3 cellular contexts compared by ENCODE assay signal in the genomic region with DNA sequence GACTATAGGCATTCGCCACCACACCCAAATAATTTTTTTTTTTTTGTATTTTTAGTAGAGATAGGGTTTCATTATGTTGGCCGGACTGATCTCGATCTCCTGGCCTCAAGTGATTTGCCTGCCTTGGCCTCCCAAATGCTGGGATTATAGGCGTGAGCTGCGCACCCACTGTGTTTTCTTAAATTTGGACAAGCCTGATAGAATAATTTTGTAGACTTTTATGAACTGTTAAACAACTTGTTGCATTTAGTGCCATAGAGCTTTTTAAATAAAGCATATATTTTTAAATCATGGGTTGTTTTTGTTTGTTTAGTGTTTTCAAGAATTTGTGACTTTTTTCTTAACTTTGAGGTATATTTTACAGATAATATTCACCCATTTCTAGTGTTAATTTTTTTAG.
TF ChIP-seq lines count a peak whose summit lies in the region.

No MANE protein-coding gene starts in this region.

TF ChIP-seq in SK-N-SH, 30 proteins besides CTCF, POLR2A, EP300 and RAD21:
- TF ChIP-seq FOXM1 (IDR thresholded peaks at IDR 0.05; ENCODE audit: low read depth) (no peak), SMC3 (IDR thresholded peaks at IDR 0.05; ENCODE audit: low read depth, low read length) (no peak), GATA2 (CRISPR knock-in tag; IDR thresholded peaks at IDR 0.05) (no peak), TCF12 (IDR thresholded peaks at IDR 0.05) (no peak), ELF1 (IDR thresholded peaks at IDR 0.05) (no peak), RCOR1 (IDR thresholded peaks at IDR 0.05; ENCODE audit: low read length) (no peak), EZH2phosphoT487 (IDR thresholded peaks at IDR 0.05; ENCODE audit: borderline replicate concordance, low read depth) (no peak)
- TF ChIP-seq, protein P1, sequence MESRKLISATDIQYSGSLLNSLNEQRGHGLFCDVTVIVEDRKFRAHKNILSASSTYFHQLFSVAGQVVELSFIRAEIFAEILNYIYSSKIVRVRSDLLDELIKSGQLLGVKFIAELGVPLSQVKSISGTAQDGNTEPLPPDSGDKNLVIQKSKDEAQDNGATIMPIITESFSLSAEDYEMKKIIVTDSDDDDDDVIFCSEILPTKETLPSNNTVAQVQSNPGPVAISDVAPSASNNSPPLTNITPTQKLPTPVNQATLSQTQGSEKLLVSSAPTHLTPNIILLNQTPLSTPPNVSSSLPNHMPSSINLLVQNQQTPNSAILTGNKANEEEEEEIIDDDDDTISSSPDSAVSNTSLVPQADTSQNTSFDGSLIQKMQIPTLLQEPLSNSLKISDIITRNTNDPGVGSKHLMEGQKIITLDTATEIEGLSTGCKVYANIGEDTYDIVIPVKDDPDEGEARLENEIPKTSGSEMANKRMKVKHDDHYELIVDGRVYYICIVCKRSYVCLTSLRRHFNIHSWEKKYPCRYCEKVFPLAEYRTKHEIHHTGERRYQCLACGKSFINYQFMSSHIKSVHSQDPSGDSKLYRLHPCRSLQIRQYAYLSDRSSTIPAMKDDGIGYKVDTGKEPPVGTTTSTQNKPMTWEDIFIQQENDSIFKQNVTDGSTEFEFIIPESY (IDR thresholded peaks at IDR 0.05; ENCODE audit: borderline replicate concordance, low read depth) = no peak

TF ChIP-seq in SK-N-SH treated with all-trans-retinoic acid at 6 μM for 48 hours, 23 proteins besides CTCF, POLR2A, EP300 and RAD21:
- TF ChIP-seq ZC3H10 (CRISPR knock-in tag; IDR thresholded peaks at IDR 0.05) = no peak

TF ChIP-seq in IMR-90, 13 proteins besides CTCF, POLR2A, EP300 and RAD21:
- TF ChIP-seq, protein P2, sequence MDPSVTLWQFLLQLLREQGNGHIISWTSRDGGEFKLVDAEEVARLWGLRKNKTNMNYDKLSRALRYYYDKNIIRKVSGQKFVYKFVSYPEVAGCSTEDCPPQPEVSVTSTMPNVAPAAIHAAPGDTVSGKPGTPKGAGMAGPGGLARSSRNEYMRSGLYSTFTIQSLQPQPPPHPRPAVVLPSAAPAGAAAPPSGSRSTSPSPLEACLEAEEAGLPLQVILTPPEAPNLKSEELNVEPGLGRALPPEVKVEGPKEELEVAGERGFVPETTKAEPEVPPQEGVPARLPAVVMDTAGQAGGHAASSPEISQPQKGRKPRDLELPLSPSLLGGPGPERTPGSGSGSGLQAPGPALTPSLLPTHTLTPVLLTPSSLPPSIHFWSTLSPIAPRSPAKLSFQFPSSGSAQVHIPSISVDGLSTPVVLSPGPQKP (IDR thresholded peaks at IDR 0.05; ENCODE audit: borderline replicate concordance, low read depth, low read length) = no peak
- TF ChIP-seq RCOR1 (IDR thresholded peaks at IDR 0.05; ENCODE audit: insufficient replicate concordance, low read length) (no peak), MAZ (IDR thresholded peaks at IDR 0.05; ENCODE audit: borderline replicate concordance, low read depth, low read length) (no peak), MAFK (IDR thresholded peaks at IDR 0.05; ENCODE audit: low read depth, low read length) (no peak), CEBPB (IDR thresholded peaks at IDR 0.05; ENCODE audit: low read depth, low read length) (no peak), BHLHE40 (IDR thresholded peaks at IDR 0.05; ENCODE audit: low read depth, low read length) (no peak), MXI1 (IDR thresholded peaks at IDR 0.05; ENCODE audit: borderline replicate concordance, low read depth, low read length) (no peak), NFE2L2 (IDR thresholded peaks at IDR 0.05; ENCODE audit: low read depth, low read length) (no peak), FOS (IDR thresholded peaks at IDR 0.05; ENCODE audit: low read depth, low read length) (no peak), CHD1 (IDR thresholded peaks at IDR 0.05; ENCODE audit: low read depth, low read length) (no peak), SMC3 (IDR thresholded peaks at IDR 0.05; ENCODE audit: low read depth, low read length) (no peak), RFX5 (IDR thresholded peaks at IDR 0.05; ENCODE audit: low read depth, low read length) (no peak)
- TF ChIP-seq, protein P3, sequence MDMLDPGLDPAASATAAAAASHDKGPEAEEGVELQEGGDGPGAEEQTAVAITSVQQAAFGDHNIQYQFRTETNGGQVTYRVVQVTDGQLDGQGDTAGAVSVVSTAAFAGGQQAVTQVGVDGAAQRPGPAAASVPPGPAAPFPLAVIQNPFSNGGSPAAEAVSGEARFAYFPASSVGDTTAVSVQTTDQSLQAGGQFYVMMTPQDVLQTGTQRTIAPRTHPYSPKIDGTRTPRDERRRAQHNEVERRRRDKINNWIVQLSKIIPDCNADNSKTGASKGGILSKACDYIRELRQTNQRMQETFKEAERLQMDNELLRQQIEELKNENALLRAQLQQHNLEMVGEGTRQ (IDR thresholded peaks at IDR 0.05; ENCODE audit: low read depth, low read length) = no peak
